ENCODE assay signal across 8 cellular contexts in genomic region chr4:168710353-168710946, GRCh38.
DNase-seq lines count a peak whose midpoint lies in the region; ATAC-seq, FAIRE-seq and TF ChIP-seq lines count a peak whose summit lies in the region.

No MANE protein-coding gene starts in this region.

- no peak overlapping the region for H2BK12ac ChIP-seq in H1 (ENCODE audit: low read depth, low read length)

- H3K4ac ChIP-seq in H1 (replicated peaks; ENCODE audit: insufficient read length, low read depth, low read length): no peak overlapping the region

- H2BK5ac ChIP-seq in H1 (ENCODE audit: low read depth, low read length): no peak overlapping the region

- H3K9me3 ChIP-seq in H1 (ENCODE audit: insufficient read depth in 2 of 2, low read depth in 1 of 2, low read length in 1 of 2): no peaks in the 10 kb centered on the region

- H4K20me1 ChIP-seq in H1 (replicated peaks in 1 of 2; ENCODE audit: control insufficient read depth in 1 of 2, insufficient read depth in 2 of 2, low read length in 2 of 2): no peaks in the 10 kb centered on the region

- H2BK15ac ChIP-seq in H1 (ENCODE audit: low read length): no peak overlapping the region

- H3K79me2 ChIP-seq in H1 (ENCODE audit: control insufficient read depth in 1 of 2, insufficient read depth in 2 of 2, low read length in 2 of 2): no peaks in the 10 kb centered on the region

- no peak overlapping the region for H3K4me2 ChIP-seq in H1 (ENCODE audit: insufficient read depth in 1 of 2, low read depth in 2 of 2, low read length in 2 of 2)

- peaks cover 0 to 3% (median 0%) of the 10 kb centered on the region in 4 experiments; a peak in 2 of 7 replicates for H3K27me3 ChIP-seq in H1 (replicated peaks in 1 of 4; ENCODE audit: control insufficient read depth in 3 of 4, extremely low read depth in 1 of 4, insufficient read depth in 3 of 4, low read length in 3 of 4)

- no peak overlapping the region for H4K5ac ChIP-seq in H1 (ENCODE audit: insufficient read length, low read depth, low read length)

- no peak for DNase-seq in GM10266 (ENCODE audit: extremely low spot score)
- peak; percentile 31 for DNase-seq in NCI-H82 (lab: John Stamatoyannopoulos, UW)
- DNase-seq in H1 (ENCODE audit: low read depth in 1 of 2, low spot score in 2 of 2): no peak
- DNase-seq in mucosa of gallbladder (ENCODE audit: low spot score): peak; percentile 48
- DNase-seq in NCI-H187 (lab: John Stamatoyannopoulos, UW): no peak
- no peak for DNase-seq in NCI-H1092 treated with DMSO at 0.1 percent for 48 hours (lab: John Stamatoyannopoulos, UW)
- no peak for DNase-seq in NCI-H128 (lab: John Stamatoyannopoulos, UW; ENCODE audit: unreplicated experiment)

- no peak overlapping the region for H4K91ac ChIP-seq in H1 (replicated peaks; ENCODE audit: insufficient read length, low read length)

- H3K9ac ChIP-seq in H1 (replicated peaks in 1 of 4; ENCODE audit: extremely low read depth in 1 of 4, low read depth in 3 of 4, low read length in 3 of 4): no peak overlapping the region

- TF ChIP-seq CTCF in GM10266 (IDR thresholded peaks at IDR 0.05; ENCODE audit: control insufficient read depth, insufficient read depth, low read depth, missing control alignments) (peak; percentile 17), H1 (IDR thresholded peaks at IDR 0.05; ENCODE audit: control extremely low read depth in 1 of 3, insufficient read depth in 1 of 3, low read depth in 1 of 3, low read length in 3 of 3) (peak in 2 of 3 experiments; percentile 54 to 66; a peak in 3 of 4 replicates)

- no peak for TF ChIP-seq POLR2A in H1 (IDR thresholded peaks at IDR 0.05; ENCODE audit: control extremely low read depth in 1 of 2, low read depth in 2 of 2, low read length in 2 of 2)

- WGBS in H1 (ENCODE audit: extremely low coverage in 1 of 2, insufficient coverage in 1 of 2, insufficient read length in 1 of 2, insufficient replicate concordance in 2 of 2, low coverage in 1 of 2, low lambda C conversion rate in 2 of 2, missing lambda C conversion rate in 1 of 2), 2 experiments: 54% methylated on average over 3 of the region's 3 CpGs; no CpG with 5 or more reads in 1 of the 2 experiments

- H2AK5ac ChIP-seq in H1 (ENCODE audit: low read depth, low read length): no peak overlapping the region

- POLR2A ChIA-PET in H1 (lab: Charles Lee; ENCODE audit: partially characterized antibody): interaction anchor here (1.6 kb wide), 1 partner anchor 122 kb away, joined by 3 read pairs; no protein-coding TSS in a partner anchor

- H3K4me3 ChIP-seq in H1 (ENCODE audit: extremely low read depth in 1 of 4, insufficient read depth in 2 of 4, low read depth in 3 of 4, low read length in 4 of 4): no peak overlapping the region

- no peak for ATAC-seq in HG03460 (IDR thresholded peaks at IDR 0.05; ENCODE audit: unreplicated experiment)

- H2AFZ ChIP-seq in H1 (ENCODE audit: low read length): no peak overlapping the region

- no peak overlapping the region for H3K18ac ChIP-seq in H1 (ENCODE audit: extremely low read depth, low read length)

- H2BK20ac ChIP-seq in H1 (ENCODE audit: low read length): no peak overlapping the region

- no peaks in the 10 kb centered on the region for H3K23me2 ChIP-seq in H1 (ENCODE audit: low read depth, low read length)

- no peak overlapping the region for H3K14ac ChIP-seq in H1 (ENCODE audit: insufficient read length)

- no peaks in the 10 kb centered on the region for H3K36me3 ChIP-seq in H1 (ENCODE audit: control insufficient read depth in 2 of 4, insufficient read depth in 4 of 4, low read length in 3 of 4)

- CTCF ChIA-PET in H1 (lab: Charles Lee; ENCODE audit: partially characterized antibody): interaction anchor here (0.7 to 6.4 kb wide), 42 partner anchors 9 to 541 kb away, joined by 3 to 84 read pairs (median 4); partner anchors contain the start of gene CBR4

- no peak for TF ChIP-seq EP300 in H1 (IDR thresholded peaks at IDR 0.05; ENCODE audit: borderline replicate concordance in 1 of 2, low read depth in 2 of 2, low read length in 2 of 2)

- H3K27ac ChIP-seq in H1 (ENCODE audit: low read depth, low read length): no peak overlapping the region

- no peaks in the 10 kb centered on the region for H3K79me1 ChIP-seq in H1 (ENCODE audit: low read depth, low read length)

- H2BK120ac ChIP-seq in H1 (replicated peaks; ENCODE audit: low read depth, low read length): no peak overlapping the region

- peak; percentile 78 for FAIRE-seq in H1 (lab: Jason Lieb, UNC)

- no peak overlapping the region for H4K8ac ChIP-seq in H1 (ENCODE audit: extremely low read depth, insufficient read depth, low read length)

- peak; percentile 83 to 87 for TF ChIP-seq RAD21 in H1 (IDR thresholded peaks at IDR 0.05 in 1 of 2, conservative IDR thresholded peaks at IDR 0.05 in 1 of 2; ENCODE audit: low read depth in 2 of 2, low read length in 2 of 2)

- H3K23ac ChIP-seq in H1 (ENCODE audit: insufficient read length): no peak overlapping the region

- H3K4me1 ChIP-seq in H1 (replicated peaks in 1 of 4; ENCODE audit: control insufficient read depth in 3 of 4, insufficient read depth in 4 of 4, low read length in 3 of 4): no peaks in the 10 kb centered on the region

- no peak overlapping the region for H3K56ac ChIP-seq in H1 (replicated peaks; ENCODE audit: insufficient read length, low read depth, low read length)

TF ChIP-seq in H1, 55 proteins besides CTCF, POLR2A, EP300 and RAD21:
- TF ChIP-seq SP2 (IDR thresholded peaks at IDR 0.05; ENCODE audit: low read length) (no peak), SRF (IDR thresholded peaks at IDR 0.05; ENCODE audit: low read depth, low read length) (no peak), POU5F1 (IDR thresholded peaks at IDR 0.05; ENCODE audit: low read depth, low read length) (no peak), EGR1 (IDR thresholded peaks at IDR 0.05; ENCODE audit: borderline replicate concordance, low read depth, low read length) (no peak), ASH2L (IDR thresholded peaks at IDR 0.05; ENCODE audit: low read length) (no peak), CREB1 (IDR thresholded peaks at IDR 0.05) (no peak), SAP30 (IDR thresholded peaks at IDR 0.05; ENCODE audit: insufficient read depth, insufficient replicate concordance, low read length) (no peak), CHD2 (IDR thresholded peaks at IDR 0.05; ENCODE audit: low read length) (no peak)

Comparison
In these comparisons a context has a peak if more than half of its experiments do, and no peak if none do; other contexts are left out.
1. DNase-seq: peak in NCI-H82 (single experiment) and mucosa of gallbladder (single experiment); none in GM10266 (single experiment), H1 (0 of 2), NCI-H187 (0 of 2), NCI-H1092 treated with DMSO at 0.1 percent for 48 hours (single experiment) and NCI-H128 (single experiment).